8 cellular contexts compared by ENCODE assay signal in genomic region chr17:31216053-31216751, GRCh38.
DNase-seq lines count a peak whose midpoint lies in the region; ATAC-seq and TF ChIP-seq lines count a peak whose summit lies in the region.

No MANE protein-coding gene starts in this region.

- ATAC-seq in GM21786 (IDR thresholded peaks at IDR 0.05; ENCODE audit: unreplicated experiment): no peak

- peak; percentile 4 to 23 for DNase-seq in NCI-H2081 (lab: John Stamatoyannopoulos, UW)
- DNase-seq in NCI-H2081 treated with DMSO at 0.1 percent for 48 hours (lab: John Stamatoyannopoulos, UW): no peak
- peak; percentile 70 for DNase-seq in NB4 (ENCODE audit: low read depth)
- DNase-seq in iPS-NIHi7 (ENCODE audit: extremely low spot score): peak; percentile 24
- DNase-seq in tibial artery: no peak
- no peak for DNase-seq in T1000 (lab: John Stamatoyannopoulos, UW)

- H3K27ac ChIP-seq in VCaP (no peak overlapping the region), tibial artery (peak overlapping the region in 1 of 2 donors; percentile 40)

- H3K4me3 ChIP-seq in NB4 (ENCODE audit: low read depth, low read length) (no peak overlapping the region), tibial artery (no peak overlapping the region)

- H3K4me1 ChIP-seq in tibial artery: peaks cover 0 to 9% (median 0%) of the 10 kb centered on the region in 4 donors

- H3K36me3 ChIP-seq in tibial artery: peaks cover 6 to 24% (median 14%) of the 10 kb centered on the region in 3 donors

- no peaks in the 10 kb centered on the region for H3K9me3 ChIP-seq in tibial artery

- no peak for TF ChIP-seq POLR2A in NB4 (IDR thresholded peaks at IDR 0.05; ENCODE audit: extremely low read depth, insufficient read length)

- intact Hi-C loops in tibial artery (cut with DNase I; ENCODE audit: low total_unique reads): no loop called here

- no peaks in the 10 kb centered on the region for H3K27me3 ChIP-seq in tibial artery

- TF ChIP-seq CTCF in NB4 (IDR thresholded peaks at IDR 0.05; ENCODE audit: low read depth, low read length) (no peak), VCaP (conservative IDR thresholded peaks at IDR 0.05) (peak; percentile 83), tibial artery (IDR thresholded peaks at IDR 0.05) (peak; percentile 50 to 61)

Comparison
In these comparisons a context has a peak if more than half of its experiments do, and no peak if none do; other contexts are left out.
1. DNase-seq: peak in NCI-H2081 (2 of 2), NB4 (single experiment) and iPS-NIHi7 (single experiment); none in NCI-H2081 treated with DMSO at 0.1 percent for 48 hours (single experiment), tibial artery (0 of 2) and T1000 (single experiment).